ENCODE assay signal across 1 cellular context in the genomic region with DNA sequence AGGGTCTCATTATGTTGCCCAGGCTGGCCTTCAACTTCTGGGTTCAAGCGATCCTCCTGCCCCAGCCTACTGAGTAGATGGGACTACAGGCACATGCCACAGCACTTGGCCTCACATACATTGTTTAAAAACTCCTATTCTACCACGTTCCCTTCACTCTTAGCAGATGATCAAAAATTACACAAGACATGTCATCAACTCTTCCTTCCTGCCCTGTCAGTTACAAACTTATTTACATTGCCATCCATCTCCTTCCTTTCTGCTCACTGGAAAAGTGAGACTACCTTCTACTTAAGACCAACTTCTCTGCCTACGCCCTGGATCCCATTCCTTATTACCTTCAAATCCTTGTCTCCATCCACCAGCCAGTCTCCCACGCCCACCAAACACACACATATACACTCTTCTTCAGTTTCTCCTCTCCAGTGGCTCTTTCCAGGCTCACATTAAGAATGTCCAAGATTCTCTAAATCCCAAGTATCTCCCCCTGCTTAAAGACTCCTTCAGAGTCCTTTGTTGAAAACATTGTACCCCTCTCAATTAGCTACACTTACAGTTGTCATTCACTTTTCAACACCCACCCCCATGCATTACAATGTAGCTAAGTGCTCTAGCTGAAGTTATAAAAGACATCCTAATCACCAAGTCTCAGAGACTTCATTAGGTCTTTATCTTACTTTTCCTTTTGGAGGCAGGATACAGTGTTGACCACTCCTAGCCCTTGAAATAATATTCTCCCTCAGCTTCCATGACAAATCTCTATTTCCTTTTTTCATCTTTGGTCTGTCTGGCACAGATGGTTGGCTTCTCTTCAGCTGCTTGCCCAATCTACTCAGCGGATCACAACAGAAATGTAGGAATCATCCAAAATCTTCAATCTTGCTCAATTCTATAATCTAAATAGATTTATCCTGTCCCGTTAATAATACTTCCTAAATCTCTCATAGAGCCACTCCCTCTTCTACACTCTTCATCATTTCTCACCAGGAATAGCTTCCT.
TF ChIP-seq lines count a peak whose summit lies in the region.

No MANE protein-coding gene starts in this region.

TF ChIP-seq in endothelial cell of umbilical vein, 7 proteins besides CTCF, POLR2A, EP300 and RAD21 (continued from another document):
- TF ChIP-seq MAX (IDR thresholded peaks at IDR 0.05; ENCODE audit: insufficient read depth, insufficient read length): no peak
- no peak for TF ChIP-seq FOS (IDR thresholded peaks at IDR 0.05; ENCODE audit: borderline replicate concordance, insufficient read depth, low read length)
- no peak for TF ChIP-seq POLR2AphosphoS5 (IDR thresholded peaks at IDR 0.05; ENCODE audit: insufficient read depth, low read depth, low read length)
- no peak for TF ChIP-seq EZH2 (IDR thresholded peaks at IDR 0.05; ENCODE audit: borderline replicate concordance, low read depth, low read length, severe bottlenecking)
- no peak for TF ChIP-seq JUN (IDR thresholded peaks at IDR 0.05; ENCODE audit: borderline replicate concordance, insufficient read depth, insufficient read length, low read depth)
- no peak for TF ChIP-seq MYC (IDR thresholded peaks at IDR 0.05; ENCODE audit: low read depth, low read length)
